1 cellular context compared by ENCODE assay signal in genomic region chr20:3614509-3614908, GRCh38.
TF ChIP-seq lines count a peak whose summit lies in the region.

No MANE protein-coding gene starts in this region.

TF ChIP-seq in IMR-90, 13 proteins besides CTCF, POLR2A, EP300 and RAD21:
- TF ChIP-seq NFE2L2 (IDR thresholded peaks at IDR 0.05; ENCODE audit: low read depth, low read length) (no peak), CEBPB (IDR thresholded peaks at IDR 0.05; ENCODE audit: low read depth, low read length) (peak; percentile 46; the same call in 1 of the 2 replicates), BHLHE40 (IDR thresholded peaks at IDR 0.05; ENCODE audit: low read depth, low read length) (peak; percentile 81), CHD1 (IDR thresholded peaks at IDR 0.05; ENCODE audit: low read depth, low read length) (no peak), RFX5 (IDR thresholded peaks at IDR 0.05; ENCODE audit: low read depth, low read length) (no peak)
